Comparison of ENCODE assay signal across 23 cellular contexts in the genomic region with DNA sequence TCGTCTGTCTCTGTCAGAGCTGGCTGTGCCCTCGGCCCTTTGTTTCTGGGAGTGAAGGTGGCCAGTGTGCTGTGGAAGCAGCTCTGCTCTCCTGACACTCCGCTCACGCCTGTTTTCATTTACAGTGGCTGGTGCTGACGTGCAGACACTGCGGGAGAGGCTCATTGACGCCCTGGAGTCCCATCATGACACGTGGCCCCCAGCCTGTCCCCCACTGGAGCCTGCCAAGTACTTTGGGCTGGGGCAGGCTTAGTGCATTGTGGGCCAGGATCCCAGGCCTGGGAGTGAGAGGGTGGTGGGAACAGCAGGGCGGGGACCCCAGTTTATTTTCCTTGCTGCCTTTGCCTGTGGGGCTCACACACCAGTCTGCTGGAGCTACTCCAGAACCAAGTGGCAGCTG. TPM values are rescaled to one million over a fixed set of nuclear protein-coding genes. Genes with fewer than 3 reads are reported as not detected.
A peak's percentile ranks its signal among the peaks of the same experiment; 100 is the strongest.
DNase-seq lines count a peak whose midpoint lies in the region; ATAC-seq and TF ChIP-seq lines count a peak whose summit lies in the region.
"Had no signal": no experiment of that assay in that cellular context is flagged by ENCODE, and none has a peak within 500 bp of the region (broad histone marks: within the 10 kb centered on the region; RNA-seq: fewer than 3 reads in every experiment).

No MANE protein-coding gene starts in this region.

- H3K36me3 Mint-ChIP-seq in activated naive CD8-positive, alpha-beta T cell treated with anti-CD3 and anti-CD28 coated beads, Interleukin-2, amount 10 ng/mL, durations not matched to agents 7 days and 5 days = no peaks in the 10 kb centered on the region
- H3K36me3 Mint-ChIP-seq in activated naive CD8-positive, alpha-beta T cell treated with anti-CD3 and anti-CD28 coated beads for 36 hours = no peaks in the 10 kb centered on the region

- WGBS in heart left ventricle, 4 donors = 29 to 58% (median 49%) methylated on average over 8 to 9 of the region's 9 CpGs
- WGBS in right cardiac atrium = 49% methylated on average over 9 of the region's 9 CpGs

- no peak overlapping the region for H3K4me3 Mint-ChIP-seq in activated naive CD8-positive, alpha-beta T cell treated with anti-CD3 and anti-CD28 coated beads, Interleukin-2, amount 10 ng/mL, durations not matched to agents 7 days and 5 days
- no peak overlapping the region for H3K4me3 Mint-ChIP-seq in activated naive CD8-positive, alpha-beta T cell treated with anti-CD3 and anti-CD28 coated beads for 36 hours
- H3K4me3 Mint-ChIP-seq: GM23338, H9, HFFc6 had no signal

- TF ChIP-seq CTCF in heart left ventricle (IDR thresholded peaks at IDR 0.05) = no peak

- no peaks in the 10 kb centered on the region for H3K4me1 Mint-ChIP-seq in activated naive CD8-positive, alpha-beta T cell treated with anti-CD3 and anti-CD28 coated beads, Interleukin-2, amount 10 ng/mL, durations not matched to agents 7 days and 5 days
- H3K4me1 Mint-ChIP-seq in activated naive CD8-positive, alpha-beta T cell treated with anti-CD3 and anti-CD28 coated beads for 36 hours = no peaks in the 10 kb centered on the region
- H3K4me1 Mint-ChIP-seq: GM23338, H9 had no signal

- intact Hi-C loops in heart left ventricle (cut with DNase I) = loop anchor here in 9 of 10 donors (2.0 to 10.0 kb wide), 11 partner anchors 59 to 471 kb away; a partner anchor contains a TSS
- intact Hi-C loops in right cardiac atrium (cut with DNase I) = loop anchor here in 3 of 4 donors (5.0 to 10.0 kb wide), 3 partner anchors 59 to 311 kb away; no protein-coding TSS in a partner anchor

- H3K4me3 ChIP-seq in heart left ventricle = no peak overlapping the region
- no peak overlapping the region for H3K4me3 ChIP-seq in right cardiac atrium (ENCODE audit: low read length)
- H3K4me3 ChIP-seq: GM23338, MG63, PC-9 had no signal

- peaks cover 0 to 15% (median 3%) of the 10 kb centered on the region in 9 donors for H3K36me3 ChIP-seq in heart left ventricle

- H3K27me3 ChIP-seq in heart left ventricle = no peaks in the 10 kb centered on the region
- H3K27me3 ChIP-seq in right cardiac atrium (ENCODE audit: control insufficient read depth, insufficient read depth) = no peaks in the 10 kb centered on the region
- H3K27me3 ChIP-seq: MG63 had no signal

- peak overlapping the region in 11 of 12 donors; percentile 27 to 85 (median 68) for H3K27ac ChIP-seq in heart left ventricle
- peak overlapping the region; percentile 83 for H3K27ac ChIP-seq in right cardiac atrium (ENCODE audit: low read length)
- H3K27ac ChIP-seq: 22Rv1, PC-9 had no signal

- TF ChIP-seq POLR2A in heart left ventricle (IDR thresholded peaks at IDR 0.05) = no peak

- POLR2A ChIA-PET in activated naive CD8-positive, alpha-beta T cell treated with anti-CD3 and anti-CD28 coated beads, Interleukin-2, amount 10 ng/mL, durations not matched to agents 7 days and 5 days (lab: Charles Lee) = no interaction called here

- no peak overlapping the region for H3K27ac Mint-ChIP-seq in activated naive CD8-positive, alpha-beta T cell treated with anti-CD3 and anti-CD28 coated beads, Interleukin-2, amount 10 ng/mL, durations not matched to agents 7 days and 5 days
- H3K27ac Mint-ChIP-seq in activated naive CD8-positive, alpha-beta T cell treated with anti-CD3 and anti-CD28 coated beads for 36 hours = no peak overlapping the region
- H3K27ac Mint-ChIP-seq: GM23338, HFFc6 had no signal

- H3K9me3 ChIP-seq in heart left ventricle = no peaks in the 10 kb centered on the region
- no peaks in the 10 kb centered on the region for H3K9me3 ChIP-seq in right cardiac atrium (ENCODE audit: control insufficient read depth, low read length)
- H3K9me3 ChIP-seq: MG63, SK-N-SH had no signal

- H3K4me1 ChIP-seq in heart left ventricle (peaks cover 7 to 37% (median 23%) of the 10 kb centered on the region in 12 donors), right cardiac atrium (ENCODE audit: control insufficient read depth, insufficient read depth, low read length) (peaks cover 20% of the 10 kb centered on the region)

- H3K9me3 Mint-ChIP-seq in activated naive CD8-positive, alpha-beta T cell treated with anti-CD3 and anti-CD28 coated beads, Interleukin-2, amount 10 ng/mL, durations not matched to agents 7 days and 5 days = no peaks in the 10 kb centered on the region
- H3K9me3 Mint-ChIP-seq in activated naive CD8-positive, alpha-beta T cell treated with anti-CD3 and anti-CD28 coated beads for 36 hours = no peaks in the 10 kb centered on the region
- H3K9me3 Mint-ChIP-seq: GM23338, H9, HFFc6 had no signal

- DNase-seq in activated naive CD8-positive, alpha-beta T cell treated with anti-CD3 and anti-CD28 coated beads, Interleukin-2, amount 10 ng/mL, durations not matched to agents 7 days and 5 days = peak; percentile 21
- DNase-seq in activated naive CD8-positive, alpha-beta T cell treated with anti-CD3 and anti-CD28 coated beads for 36 hours = no peak
- DNase-seq in heart left ventricle (peak; percentile 46 to 86 (median 74)), right cardiac atrium (peak; percentile 79 to 90 (median 89)), pons (ENCODE audit: low spot score) (no peak)
- DNase-seq in stimulated activated CD4-positive, alpha-beta T cell treated with anti-CD3 and anti-CD28 coated beads, Interleukin-2, amount 100 ng/mL, for 48 hours = no peak
- DNase-seq: ACHN, H9, HFFc6, KG1, MG63, NCI-H1417, NCI-H1694, NCI-H2081, NCI-H2227 treated with DMSO at 0.1 percent for 48 hours, NCI-H526 treated with DMSO at 0.1 percent for 48 hours, PC-9, SK-N-SH had no signal

- no peak for ATAC-seq in activated naive CD8-positive, alpha-beta T cell treated with anti-CD3 and anti-CD28 coated beads, Interleukin-2, amount 10 ng/mL, durations not matched to agents 7 days and 5 days (ENCODE audit: low read depth)
- ATAC-seq in heart left ventricle (peak; percentile 74 to 87 (median 84)), right cardiac atrium (peak; percentile 74 to 82), GM18520 (IDR thresholded peaks at IDR 0.05; ENCODE audit: unreplicated experiment) (no peak), GM21367 (IDR thresholded peaks at IDR 0.05; ENCODE audit: unreplicated experiment) (no peak)
- ATAC-seq: GM23338 had no signal

- H3K27me3 Mint-ChIP-seq in activated naive CD8-positive, alpha-beta T cell treated with anti-CD3 and anti-CD28 coated beads, Interleukin-2, amount 10 ng/mL, durations not matched to agents 7 days and 5 days = no peaks in the 10 kb centered on the region
- H3K27me3 Mint-ChIP-seq in activated naive CD8-positive, alpha-beta T cell treated with anti-CD3 and anti-CD28 coated beads for 36 hours = no peaks in the 10 kb centered on the region

RNA-seq across cellular contexts. Expression of a gene that starts 21.1 kb away (rescaled TPM):
- total RNA-seq in activated naive CD8-positive, alpha-beta T cell treated with anti-CD3 and anti-CD28 coated beads, Interleukin-2, amount 10 ng/mL, durations not matched to agents 7 days and 5 days = 10 to 100 TPM; 22.8 to 27.1 TPM
- 10 to 100 TPM; 35.1 to 36.5 TPM for total RNA-seq in activated naive CD8-positive, alpha-beta T cell treated with anti-CD3 and anti-CD28 coated beads for 36 hours
- total RNA-seq in heart left ventricle = 100 to 1,000 TPM in 6 of 9 donors, 10 to 100 TPM in 3; 62.3 to 250 (median 122) TPM
- 100 to 1,000 TPM in 1 of 2 donors, 10 to 100 TPM in 1; 63.2 to 181 TPM for polyA plus RNA-seq in heart left ventricle
- 100 to 1,000 TPM; 349 to 399 (median 370) TPM for total RNA-seq in right cardiac atrium
- 218 TPM for polyA plus RNA-seq in right cardiac atrium

RNA-seq across cellular contexts. Expression of a gene that starts 54.3 kb away (rescaled TPM):
- not detected for total RNA-seq in activated naive CD8-positive, alpha-beta T cell treated with anti-CD3 and anti-CD28 coated beads, Interleukin-2, amount 10 ng/mL, durations not matched to agents 7 days and 5 days
- total RNA-seq in activated naive CD8-positive, alpha-beta T cell treated with anti-CD3 and anti-CD28 coated beads for 36 hours = not detected
- total RNA-seq in heart left ventricle (not detected), right cardiac atrium (not detected)
- polyA plus RNA-seq in heart left ventricle (not detected), right cardiac atrium (0.02 TPM)
- total RNA-seq: G401 had no signal
- polyA plus RNA-seq: SK-N-SH had no signal

Comparison
In these comparisons a context has a peak if more than half of its experiments do, and no peak if none do; other contexts are left out.
1. DNase-seq: peak in activated naive CD8-positive, alpha-beta T cell treated with anti-CD3 and anti-CD28 coated beads, Interleukin-2, amount 10 ng/mL, durations not matched to agents 7 days and 5 days (single experiment), heart left ventricle (5 of 5) and right cardiac atrium (3 of 3); none in activated naive CD8-positive, alpha-beta T cell treated with anti-CD3 and anti-CD28 coated beads for 36 hours (single experiment), stimulated activated CD4-positive, alpha-beta T cell treated with anti-CD3 and anti-CD28 coated beads, Interleukin-2, amount 100 ng/mL, for 48 hours (0 of 2) and pons (single experiment).
2. ATAC-seq: peak in heart left ventricle (4 of 4) and right cardiac atrium (2 of 2); none in activated naive CD8-positive, alpha-beta T cell treated with anti-CD3 and anti-CD28 coated beads, Interleukin-2, amount 10 ng/mL, durations not matched to agents 7 days and 5 days (single experiment), GM18520 (single experiment) and GM21367 (single experiment).